Comparison of ENCODE assay signal across 3 cellular contexts in genomic region chr1:200708161-200708560, GRCh38.
"Had no signal": no experiment of that assay in that cellular context is flagged by ENCODE, and none has a peak within 500 bp of the region (broad histone marks: within the 10 kb centered on the region; RNA-seq: fewer than 3 reads in every experiment).

No MANE protein-coding gene starts in this region.

- H3K4me3 ChIP-seq: GM12878 had no signal

- DNase-seq: GDM1, GF-D8 had no signal
